In the genomic region with DNA sequence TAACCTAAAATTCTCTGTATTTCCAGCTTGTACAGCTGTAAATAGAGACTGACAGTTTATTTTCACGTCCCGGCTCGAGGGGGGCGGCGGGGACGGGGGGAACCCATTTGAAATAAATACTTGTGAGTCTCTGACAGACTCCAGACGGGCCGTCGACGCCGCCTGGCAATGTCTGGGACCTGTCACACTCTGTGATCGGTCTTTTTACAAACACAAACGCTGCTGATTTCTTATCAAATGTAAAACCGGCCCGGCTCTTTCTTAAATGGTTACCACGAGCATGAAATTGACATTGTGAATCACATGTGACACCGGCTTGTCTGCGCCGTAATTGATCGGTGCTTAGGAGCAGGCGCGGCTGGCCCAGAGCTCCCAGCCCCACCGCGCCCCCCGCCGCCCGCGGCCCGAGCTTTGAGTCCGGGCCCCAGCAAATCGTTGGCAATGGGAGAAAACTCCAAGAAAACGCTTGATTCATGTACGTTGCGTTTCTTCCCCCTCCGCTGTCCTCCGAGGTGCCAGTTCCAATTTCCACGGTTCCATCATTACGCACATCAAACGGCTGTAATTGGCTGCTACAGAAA, we compare ENCODE assay signal across 1 cellular context.
TF ChIP-seq lines count a peak whose summit lies in the region.

No MANE protein-coding gene starts in this region.

TF ChIP-seq in A549, 52 proteins besides CTCF, POLR2A, EP300 and RAD21 (continued from another document):
- TF ChIP-seq, protein P1, sequence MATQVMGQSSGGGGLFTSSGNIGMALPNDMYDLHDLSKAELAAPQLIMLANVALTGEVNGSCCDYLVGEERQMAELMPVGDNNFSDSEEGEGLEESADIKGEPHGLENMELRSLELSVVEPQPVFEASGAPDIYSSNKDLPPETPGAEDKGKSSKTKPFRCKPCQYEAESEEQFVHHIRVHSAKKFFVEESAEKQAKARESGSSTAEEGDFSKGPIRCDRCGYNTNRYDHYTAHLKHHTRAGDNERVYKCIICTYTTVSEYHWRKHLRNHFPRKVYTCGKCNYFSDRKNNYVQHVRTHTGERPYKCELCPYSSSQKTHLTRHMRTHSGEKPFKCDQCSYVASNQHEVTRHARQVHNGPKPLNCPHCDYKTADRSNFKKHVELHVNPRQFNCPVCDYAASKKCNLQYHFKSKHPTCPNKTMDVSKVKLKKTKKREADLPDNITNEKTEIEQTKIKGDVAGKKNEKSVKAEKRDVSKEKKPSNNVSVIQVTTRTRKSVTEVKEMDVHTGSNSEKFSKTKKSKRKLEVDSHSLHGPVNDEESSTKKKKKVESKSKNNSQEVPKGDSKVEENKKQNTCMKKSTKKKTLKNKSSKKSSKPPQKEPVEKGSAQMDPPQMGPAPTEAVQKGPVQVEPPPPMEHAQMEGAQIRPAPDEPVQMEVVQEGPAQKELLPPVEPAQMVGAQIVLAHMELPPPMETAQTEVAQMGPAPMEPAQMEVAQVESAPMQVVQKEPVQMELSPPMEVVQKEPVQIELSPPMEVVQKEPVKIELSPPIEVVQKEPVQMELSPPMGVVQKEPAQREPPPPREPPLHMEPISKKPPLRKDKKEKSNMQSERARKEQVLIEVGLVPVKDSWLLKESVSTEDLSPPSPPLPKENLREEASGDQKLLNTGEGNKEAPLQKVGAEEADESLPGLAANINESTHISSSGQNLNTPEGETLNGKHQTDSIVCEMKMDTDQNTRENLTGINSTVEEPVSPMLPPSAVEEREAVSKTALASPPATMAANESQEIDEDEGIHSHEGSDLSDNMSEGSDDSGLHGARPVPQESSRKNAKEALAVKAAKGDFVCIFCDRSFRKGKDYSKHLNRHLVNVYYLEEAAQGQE (IDR thresholded peaks at IDR 0.05), result no peak
- TF ChIP-seq HOXA7 (CRISPR knock-in tag; IDR thresholded peaks at IDR 0.05) (no peak), HEYL (CRISPR knock-in tag; IDR thresholded peaks at IDR 0.05) (no peak)
